Comparison of ENCODE assay signal across 10 cellular contexts in genomic region chr9:109441296-109441695, GRCh38. TPM values are rescaled to one million over a fixed set of nuclear protein-coding genes. Genes with fewer than 3 reads are reported as not detected.
DNase-seq lines count a peak whose midpoint lies in the region; ATAC-seq and TF ChIP-seq lines count a peak whose summit lies in the region.
"Had no signal": no experiment of that assay in that cellular context is flagged by ENCODE, and none has a peak within 500 bp of the region (broad histone marks: within the 10 kb centered on the region; RNA-seq: fewer than 3 reads in every experiment).

No MANE protein-coding gene starts in this region.

- no peaks in the 10 kb centered on the region for H4K20me1 ChIP-seq in KMS-11 (ENCODE audit: insufficient read depth)
- H4K20me1 ChIP-seq in mammary epithelial cell (ENCODE audit: insufficient read depth, low read length) = no peaks in the 10 kb centered on the region

- CTCF ChIA-PET in mammary epithelial cell (lab: Charles Lee; ENCODE audit: low non-redundant PET) = interaction anchor here (1.5 kb wide), 1 partner anchor 28 kb away, joined by 12 read pairs; no protein-coding TSS in a partner anchor

- dilution Hi-C loops in mammary epithelial cell (cut with HindIII; ENCODE audit: low sequenced_read_pairs) = no loop called here

- no peaks in the 10 kb centered on the region for H3K27me3 Mint-ChIP-seq in nephron progenitor cell (ENCODE audit: low read depth, poor library complexity)

- H3K36me3 Mint-ChIP-seq in nephron progenitor cell (ENCODE audit: low read depth) = no peaks in the 10 kb centered on the region

- H3K4me2 ChIP-seq in KMS-11 = peak overlapping the region; percentile 38; the same call in 1 of the 2 replicates
- H3K4me2 ChIP-seq in mammary epithelial cell (ENCODE audit: insufficient read depth, low read depth, low read length) = no peak overlapping the region

- no peak for ATAC-seq in HG02623 (IDR thresholded peaks at IDR 0.05; ENCODE audit: unreplicated experiment)

- no peak overlapping the region for H3K4me3 Mint-ChIP-seq in nephron progenitor cell

- H3K27ac ChIP-seq in KMS-11 (peak overlapping the region; percentile 64), mammary epithelial cell (ENCODE audit: insufficient read depth, low read depth, low read length) (peak overlapping the region; percentile 51)
- H3K27ac ChIP-seq: esophagus muscularis mucosa, upper lobe of right lung had no signal

- no peak for TF ChIP-seq CTCF in KMS-11 (conservative IDR thresholded peaks at IDR 0.05; ENCODE audit: low read depth, low read length)
- TF ChIP-seq CTCF in mammary epithelial cell (conservative IDR thresholded peaks at IDR 0.05 in 1 of 2, IDR thresholded peaks at IDR 0.05 in 1 of 2; ENCODE audit: extremely low read depth in 1 of 2, insufficient read depth in 1 of 2, low read depth in 1 of 2, low read length in 2 of 2) = peak; percentile 33 to 46
- TF ChIP-seq CTCF in nephron progenitor cell (IDR thresholded peaks at IDR 0.05) = no peak

- H3K79me2 ChIP-seq in KMS-11 (ENCODE audit: insufficient read depth, low read depth) (no peaks in the 10 kb centered on the region), mammary epithelial cell (ENCODE audit: insufficient read depth, low read length) (no peaks in the 10 kb centered on the region)

- no peaks in the 10 kb centered on the region for H3K27me3 ChIP-seq in KMS-11 (ENCODE audit: insufficient read depth, low read depth)
- no peaks in the 10 kb centered on the region for H3K27me3 ChIP-seq in mammary epithelial cell (ENCODE audit: insufficient read depth, low read length)
- H3K27me3 ChIP-seq: esophagus muscularis mucosa had no signal

- DNase-seq in DMS 273 treated with DMSO at 0.1 percent for 48 hours (lab: John Stamatoyannopoulos, UW) = peak; percentile 9
- DNase-seq in mammary epithelial cell = no peak
- DNase-seq in nephron progenitor cell = no peak
- no peak for DNase-seq in activated gamma-delta T cell treated with Interleukin-2 at 50 U/mL for 16 hours
- DNase-seq in RPMI8226 = no peak
- no peak for DNase-seq in amygdala (lab: John Stamatoyannopoulos, UW)
- DNase-seq: upper lobe of right lung had no signal

- H3K27ac Mint-ChIP-seq in nephron progenitor cell = peak overlapping the region; percentile 80

- intact Hi-C loops in mammary epithelial cell (cut with micrococcal nuclease) = loop anchor here (5.0 kb wide), 1 partner anchor 376 kb away; no protein-coding TSS in a partner anchor

- H3K4me3 ChIP-seq in KMS-11 (IDR thresholded peaks at IDR 0.05; ENCODE audit: insufficient read depth, low read depth, low read length) (no peak overlapping the region), mammary epithelial cell (replicated peaks in 1 of 3; ENCODE audit: insufficient read depth in 1 of 3, low read depth in 2 of 3, low read length in 3 of 3) (no peak overlapping the region)
- H3K4me3 ChIP-seq: esophagus muscularis mucosa, upper lobe of right lung had no signal

- no TSS peak for BruUV-seq in mammary epithelial cell (replicated peaks; lab: Mats Ljungman, UMichigan)

- no peaks in the 10 kb centered on the region for H3K36me3 ChIP-seq in KMS-11 (ENCODE audit: insufficient read depth)
- H3K36me3 ChIP-seq in mammary epithelial cell (ENCODE audit: insufficient read depth, low read length) = peaks cover 12% of the 10 kb centered on the region
- H3K36me3 ChIP-seq: esophagus muscularis mucosa, upper lobe of right lung had no signal

- H2AFZ ChIP-seq in KMS-11 (ENCODE audit: low read depth) = no peak overlapping the region
- H2AFZ ChIP-seq in mammary epithelial cell (ENCODE audit: low read depth, low read length) = no peak overlapping the region

- H3K9me3 ChIP-seq in mammary epithelial cell (replicated peaks; ENCODE audit: insufficient read depth, low read length) = no peaks in the 10 kb centered on the region
- H3K9me3 ChIP-seq: esophagus muscularis mucosa, upper lobe of right lung had no signal

- 67% methylated on average over 3 of the region's 3 CpGs for WGBS in mammary epithelial cell (ENCODE audit: low coverage, missing lambda C conversion rate)

- H3K9ac ChIP-seq in KMS-11 (peak overlapping the region; percentile 27; the same call in 1 of the 2 replicates), mammary epithelial cell (ENCODE audit: insufficient read depth, low read length) (no peak overlapping the region)

- no peaks in the 10 kb centered on the region for H3K9me3 Mint-ChIP-seq in nephron progenitor cell

- in situ Hi-C loops in mammary epithelial cell (cut with MboI; ENCODE audit: low sequenced_read_pairs in 2 of 2) = loop anchor here in 1 of 2 donors (10.0 kb wide), 1 partner anchor 74 kb away; no protein-coding TSS in a partner anchor

- H3K4me1 ChIP-seq in KMS-11 (ENCODE audit: low read depth, poor library complexity, severe bottlenecking) = peaks cover 15% of the 10 kb centered on the region
- peaks cover 22% of the 10 kb centered on the region for H3K4me1 ChIP-seq in mammary epithelial cell (ENCODE audit: insufficient read depth, low read length)
- H3K4me1 ChIP-seq: upper lobe of right lung had no signal

- peaks cover 49% of the 10 kb centered on the region for H3K4me1 Mint-ChIP-seq in nephron progenitor cell

RNA-seq across cellular contexts. Expression of gene PTPN3, which starts 56.8 kb away (rescaled TPM):
- total RNA-seq in mammary epithelial cell = 10 to 100 TPM; 23.0 to 41.8 TPM
- polyA plus RNA-seq in mammary epithelial cell = 18.2 TPM
- 31.8 TPM for polyA minus RNA-seq in mammary epithelial cell

Comparison
In these comparisons a context has a peak if more than half of its experiments do, and no peak if none do; other contexts are left out.
1. CTCF ChIP-seq: peak in mammary epithelial cell (2 of 2); none in KMS-11 (single experiment) and nephron progenitor cell (single experiment).